Comparison of ENCODE assay signal across 8 cellular contexts in the genomic region with DNA sequence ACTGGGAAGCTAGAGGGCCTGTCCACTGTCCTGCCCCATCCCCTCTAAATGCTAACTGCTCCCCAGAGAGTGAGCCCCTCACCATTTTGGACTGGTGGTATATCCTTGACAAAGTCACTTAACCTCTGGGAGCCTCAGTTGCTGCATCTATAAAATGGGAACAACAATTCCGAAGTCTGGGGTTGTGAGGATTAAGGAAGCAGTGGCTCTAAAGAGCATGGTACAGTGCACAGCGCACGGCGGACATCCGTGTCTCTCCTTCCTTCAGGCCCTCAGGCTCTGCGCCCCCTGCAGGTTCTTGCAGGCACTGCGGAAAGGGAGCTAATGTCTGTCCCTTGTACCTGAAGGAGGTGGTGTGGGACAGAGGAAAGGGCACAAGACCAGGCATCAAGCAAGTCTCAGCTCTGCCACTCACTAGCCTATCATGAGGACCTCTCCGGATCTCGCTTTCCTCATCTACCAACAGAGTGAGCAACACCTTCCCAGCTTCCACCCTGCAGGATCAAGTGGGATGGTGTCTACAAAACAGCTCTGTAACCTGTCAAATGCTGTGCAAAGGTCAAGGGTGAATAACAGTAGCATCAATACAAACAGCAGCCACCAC. TPM values are rescaled to one million over a fixed set of nuclear protein-coding genes. Genes with fewer than 3 reads are reported as not detected.
A peak's percentile ranks its signal among the peaks of the same experiment; 100 is the strongest.
DNase-seq lines count a peak whose midpoint lies in the region; ATAC-seq and TF ChIP-seq lines count a peak whose summit lies in the region.

No MANE protein-coding gene starts in this region.

- intact Hi-C loops in PC-9 (cut with micrococcal nuclease; ENCODE audit: unreplicated experiment): no loop called here

- TF ChIP-seq CTCF in AG04450 (IDR thresholded peaks at IDR 0.05; ENCODE audit: low read depth, low read length) (peak; percentile 89), PC-9 (conservative IDR thresholded peaks at IDR 0.05) (peak; percentile 85), gastroesophageal sphincter (IDR thresholded peaks at IDR 0.05) (peak in 3 of 4 experiments; percentile 74 to 89 (median 81)), progenitor cell of endocrine pancreas (IDR thresholded peaks at IDR 0.05; ENCODE audit: unreplicated experiment) (peak; percentile 79)

- H3K27ac ChIP-seq in AG04450 (ENCODE audit: low read depth, low read length) (no peak overlapping the region), PC-9 (no peak overlapping the region), gastroesophageal sphincter (peak overlapping the region in 2 of 4 donors; percentile 0 to 21)

- H3K4me1 ChIP-seq in PC-9 (replicated peaks; ENCODE audit: insufficient read depth): no peaks in the 10 kb centered on the region
- peaks cover 0 to 52% (median 10%) of the 10 kb centered on the region in 3 donors for H3K4me1 ChIP-seq in gastroesophageal sphincter

- no peaks in the 10 kb centered on the region for H3K9me3 Mint-ChIP-seq in activated T-cell treated with anti-CD3 and anti-CD28 coated beads, Interleukin-2, amount 50 U/mL, for 72 hours
- H3K9me3 Mint-ChIP-seq in progenitor cell of endocrine pancreas (ENCODE audit: low read depth): peaks cover 2% of the 10 kb centered on the region

- no peaks in the 10 kb centered on the region for H3K9me2 ChIP-seq in PC-9 (ENCODE audit: insufficient read depth)

- POLR2A ChIA-PET in AG04450 (lab: Yijun Ruan, JAX): interaction anchor here (0.6 to 1.3 kb wide), 3 partner anchors 15 to 68 kb away, joined by 3 to 5 read pairs (median 4); no protein-coding TSS in a partner anchor
- POLR2A ChIA-PET in PC-9 (lab: Charles Lee; ENCODE audit: unreplicated experiment): no interaction called here

- H3K79me2 ChIP-seq in PC-9 (ENCODE audit: low read depth): no peaks in the 10 kb centered on the region

- no peaks in the 10 kb centered on the region for H3K27me3 ChIP-seq in AG04450 (ENCODE audit: control insufficient read depth, insufficient read depth, low read length)
- H3K27me3 ChIP-seq in PC-9 (ENCODE audit: insufficient read depth, low read depth): no peaks in the 10 kb centered on the region
- H3K27me3 ChIP-seq in gastroesophageal sphincter: no peaks in the 10 kb centered on the region

- no peaks in the 10 kb centered on the region for H3K27me3 Mint-ChIP-seq in activated T-cell treated with anti-CD3 and anti-CD28 coated beads, Interleukin-2, amount 50 U/mL, for 72 hours (ENCODE audit: low read depth)
- H3K27me3 Mint-ChIP-seq in progenitor cell of endocrine pancreas: no peaks in the 10 kb centered on the region

- CTCF ChIA-PET in AG04450 (lab: Charles Lee) (interaction anchor here (0.5 to 3.6 kb wide), 30 partner anchors 9 to 521 kb away, joined by 3 to 39 read pairs (median 4); no protein-coding TSS in a partner anchor), PC-9 (lab: Charles Lee) (interaction anchor here (0.6 to 1.2 kb wide), 7 partner anchors 9 to 512 kb away, joined by 3 to 13 read pairs (median 4); no protein-coding TSS in a partner anchor)

- BruUV-seq in PC-9 (replicated peaks; lab: Mats Ljungman, UMichigan): no TSS peak

- H3K36me3 ChIP-seq in PC-9 (ENCODE audit: low read depth) (no peaks in the 10 kb centered on the region), gastroesophageal sphincter (peaks cover 0 to 81% of the 10 kb centered on the region in 2 donors)

- 13% methylated on average over 5 of the region's 9 CpGs; no CpG with 5 or more reads in 1 of the 2 donors for WGBS in gastroesophageal sphincter (ENCODE audit: low coverage in 1 of 2), 2 donors

- ATAC-seq in GM18868 (IDR thresholded peaks at IDR 0.05; ENCODE audit: unreplicated experiment) (peak; percentile 55), gastroesophageal sphincter (peak; percentile 58), GM19452 (IDR thresholded peaks at IDR 0.05; ENCODE audit: unreplicated experiment) (no peak)
- ATAC-seq in activated T-cell treated with anti-CD3 and anti-CD28 coated beads, Interleukin-2, amount 50 U/mL, for 72 hours (replicated peaks in 1 of 2): peak; percentile 76 to 84

- peaks cover 36% of the 10 kb centered on the region for H3K4me1 Mint-ChIP-seq in activated T-cell treated with anti-CD3 and anti-CD28 coated beads, Interleukin-2, amount 50 U/mL, for 72 hours (ENCODE audit: low read depth)
- H3K4me1 Mint-ChIP-seq in progenitor cell of endocrine pancreas (ENCODE audit: low read depth): peaks cover 48% of the 10 kb centered on the region

- no peak for TF ChIP-seq EP300 in gastroesophageal sphincter (IDR thresholded peaks at IDR 0.05)

- H3K4me3 ChIP-seq in AG04450 (ENCODE audit: low read depth, low read length) (no peak overlapping the region), PC-9 (no peak overlapping the region), gastroesophageal sphincter (no peak overlapping the region)

- H3F3A ChIP-seq in PC-9 (ENCODE audit: insufficient read depth, low read depth): no peaks in the 10 kb centered on the region

- H3K9me3 ChIP-seq in AG04450 (ENCODE audit: control insufficient read depth, insufficient read depth, low read length) (no peaks in the 10 kb centered on the region), PC-9 (ENCODE audit: insufficient read depth, low read depth) (no peaks in the 10 kb centered on the region), gastroesophageal sphincter (no peaks in the 10 kb centered on the region)

- H2AFZ ChIP-seq in PC-9: no peak overlapping the region

- DNase-seq in AG04450 (ENCODE audit: low read depth, low spot score) (no peak), PC-9 (peak in 1 of 2 experiments; percentile 46), progenitor cell of endocrine pancreas (ENCODE audit: low spot score, unreplicated experiment) (peak; percentile 53), pons (ENCODE audit: low spot score) (no peak)
- DNase-seq in activated T-cell treated with anti-CD3 and anti-CD28 coated beads, Interleukin-2, amount 50 U/mL, for 72 hours: peak; percentile 86 to 87

- H3K4me3 Mint-ChIP-seq in activated T-cell treated with anti-CD3 and anti-CD28 coated beads, Interleukin-2, amount 50 U/mL, for 72 hours: no peak overlapping the region
- no peak overlapping the region for H3K4me3 Mint-ChIP-seq in progenitor cell of endocrine pancreas (ENCODE audit: low read depth)

- no peak overlapping the region for H3K4me2 ChIP-seq in PC-9

- no peaks in the 10 kb centered on the region for H4K20me1 ChIP-seq in PC-9 (ENCODE audit: insufficient read depth)

- no peak for TF ChIP-seq POLR2A in gastroesophageal sphincter (IDR thresholded peaks at IDR 0.05)

- no peak overlapping the region for H3K27ac Mint-ChIP-seq in activated T-cell treated with anti-CD3 and anti-CD28 coated beads, Interleukin-2, amount 50 U/mL, for 72 hours
- no peak overlapping the region for H3K27ac Mint-ChIP-seq in progenitor cell of endocrine pancreas

- H3K36me3 Mint-ChIP-seq in activated T-cell treated with anti-CD3 and anti-CD28 coated beads, Interleukin-2, amount 50 U/mL, for 72 hours (ENCODE audit: insufficient read depth in 2 of 2): peaks cover 10 to 40% of the 10 kb centered on the region in 2 donors
- H3K36me3 Mint-ChIP-seq in progenitor cell of endocrine pancreas (ENCODE audit: insufficient read depth): peaks cover 39% of the 10 kb centered on the region

RNA-seq across cellular contexts. Expression of gene ECE1, which starts 20.1 kb away (rescaled TPM):
- 145 and 161 TPM in 2 replicates for polyA plus RNA-seq in AG04450 (2011; rRNA removed)
- 84.2 and 92.4 TPM in 2 replicates for polyA minus RNA-seq in AG04450 (2011; rRNA and poly(A)+ RNA removed)
- total RNA-seq in PC-9 (2021): 80.8 and 82.1 TPM in 2 replicates
- total RNA-seq in activated T-cell treated with anti-CD3 and anti-CD28 coated beads, Interleukin-2, amount 50 U/mL, for 72 hours: 100 to 1,000 TPM; 159 to 193 TPM
- 10 to 100 TPM; 68.3 to 94.7 (median 69.9) TPM for total RNA-seq in gastroesophageal sphincter
- total RNA-seq in progenitor cell of endocrine pancreas: 200 and 217 TPM in 2 replicates

Comparison
In these comparisons a context has a peak if more than half of its experiments do, and no peak if none do; other contexts are left out.
1. DNase-seq: peak in activated T-cell treated with anti-CD3 and anti-CD28 coated beads, Interleukin-2, amount 50 U/mL, for 72 hours (2 of 2) and progenitor cell of endocrine pancreas (single experiment); none in AG04450 (single experiment) and pons (single experiment).
2. Peak in every context shown above with its lines, with median percentiles within 50 percentile points of each other: CTCF ChIP-seq.